ENCODE assay signal across 38 cellular contexts in the genomic region with DNA sequence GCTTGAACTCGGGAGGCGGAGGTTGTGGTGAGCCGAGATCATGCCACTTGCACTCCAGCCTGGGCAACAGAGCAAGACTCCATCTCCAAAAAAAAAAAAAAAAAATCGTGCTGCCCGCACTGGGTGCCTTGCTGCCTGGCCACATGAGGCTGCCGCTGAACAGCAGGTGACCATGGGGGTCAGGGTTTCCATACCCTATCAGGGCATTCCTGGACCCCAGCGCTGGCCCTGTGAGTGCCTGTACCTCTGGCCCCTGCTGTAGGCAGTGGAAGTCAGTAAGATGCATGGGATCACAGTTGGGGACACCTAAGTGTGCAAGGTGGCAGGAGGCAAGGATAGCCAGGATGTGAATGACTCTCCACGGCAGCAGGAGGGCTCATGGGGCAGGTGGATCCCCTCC. TPM values are rescaled to one million over a fixed set of nuclear protein-coding genes. Genes with fewer than 3 reads are reported as not detected.
"Had no signal": no experiment of that assay in that cellular context is flagged by ENCODE, and none has a peak within 500 bp of the region (broad histone marks: within the 10 kb centered on the region; RNA-seq: fewer than 3 reads in every experiment).

No MANE protein-coding gene starts in this region.

- H3K36me3 ChIP-seq: adrenal gland, brain microvascular endothelial cell, breast epithelium had no signal

- H3K27me3 ChIP-seq: adrenal gland, body of pancreas, brain microvascular endothelial cell, breast epithelium had no signal

- H3K9me3 Mint-ChIP-seq: activated B cell treated with CpG ODN at 0.5 μM for 24 hours; activated CD4-positive, alpha-beta memory T cell treated with anti-CD3 and anti-CD28 coated beads for 36 hours; activated CD8-positive, alpha-beta T cell treated with anti-CD3 and anti-CD28 coated beads for 36 hours; activated naive CD4-positive, alpha-beta T cell treated with anti-CD3 and anti-CD28 coated beads for 36 hours; activated T-cell treated with anti-CD3 and anti-CD28 coated beads, Interleukin-2, amount 50 U/mL, for 4 hours had no signal

- DNase-seq: activated B cell treated with CpG ODN at 0.5 μM for 24 hours; activated CD4-positive, alpha-beta memory T cell treated with anti-CD3 and anti-CD28 coated beads for 36 hours; activated CD4-positive, alpha-beta T cell treated with anti-CD3 and anti-CD28 coated beads for 4 hours; activated CD4-positive, alpha-beta T cell treated with anti-CD3 and anti-CD28 coated beads, Interleukin-2, amount 10 ng/mL, durations not matched to agents 24 days and 14 days; activated CD4-positive, alpha-beta T cell treated with anti-CD3 and anti-CD28 coated beads, Interleukin-2, amount 50 U/mL, for 1 hour; activated CD4-positive, alpha-beta T cell treated with anti-CD3 and anti-CD28 coated beads, Interleukin-2, amount 50 U/mL, for 4 hours; activated CD4-positive, CD25-positive, alpha-beta regulatory T cell treated with anti-CD3 and anti-CD28 coated beads, Interleukin-2, amount 50 U/mL, for 72 hours; activated CD8-positive, alpha-beta memory T cell treated with anti-CD3 and anti-CD28 coated beads, Interleukin-2, amount 50 U/mL, for 4 hours; activated CD8-positive, alpha-beta T cell treated with anti-CD3 and anti-CD28 coated beads for 36 hours; activated effector memory CD4-positive, alpha-beta T cell treated with anti-CD3 and anti-CD28 coated beads, Interleukin-2, amount 50 U/mL, for 16 hours; activated gamma-delta T cell treated with Interleukin-2 at 50 U/mL for 16 hours; activated naive CD4-positive, alpha-beta T cell; activated naive CD4-positive, alpha-beta T cell treated with anti-CD3 and anti-CD28 coated beads for 36 hours; activated naive CD4-positive, alpha-beta T cell treated with anti-CD3 and anti-CD28 coated beads, Interleukin-2, amount 50 U/mL, for 16 hours; activated naive CD8-positive, alpha-beta T cell treated with anti-CD3 and anti-CD28 coated beads for 36 hours; activated T-cell treated with anti-CD3 and anti-CD28 coated beads for 4 hours; activated T-cell treated with anti-CD3 and anti-CD28 coated beads, Interleukin-2, amount 50 U/mL, for 1 hour; activated T-cell treated with anti-CD3 and anti-CD28 coated beads, Interleukin-2, amount 50 U/mL, for 4 hours; activated T-cell treated with anti-CD3 and anti-CD28 coated beads, Interleukin-2, amount 50 U/mL, for 72 hours; adrenal gland; amniotic stem cell; aorta; body of pancreas; brain microvascular endothelial cell; central memory CD4-positive, alpha-beta T cell; T-helper 2 cell; T-helper 9 cell had no signal

- H3K4me1 ChIP-seq: adrenal gland, body of pancreas, breast epithelium had no signal

- FAIRE-seq: astrocyte, TTC549 had no signal

- H3K4me3 ChIP-seq: adrenal gland, body of pancreas, breast epithelium had no signal

- H3K9me3 ChIP-seq: adrenal gland, body of pancreas, breast epithelium had no signal

- H3K4me3 Mint-ChIP-seq: activated B cell treated with CpG ODN at 0.5 μM for 24 hours; activated CD4-positive, alpha-beta memory T cell treated with anti-CD3 and anti-CD28 coated beads for 36 hours; activated CD4-positive, alpha-beta T cell treated with anti-CD3 and anti-CD28 coated beads, Interleukin-2, amount 10 ng/mL, durations not matched to agents 24 days and 14 days; activated CD8-positive, alpha-beta T cell treated with anti-CD3 and anti-CD28 coated beads for 36 hours; activated naive CD4-positive, alpha-beta T cell treated with anti-CD3 and anti-CD28 coated beads for 36 hours; activated naive CD8-positive, alpha-beta T cell treated with anti-CD3 and anti-CD28 coated beads for 36 hours; activated T-cell treated with anti-CD3 and anti-CD28 coated beads, Interleukin-2, amount 50 U/mL, for 4 hours; activated T-cell treated with anti-CD3 and anti-CD28 coated beads, Interleukin-2, amount 50 U/mL, for 72 hours; activated T-helper 1 cell treated with anti-CD3 and anti-CD28 coated beads, Interleukin-12 subunit alpha, Interleukin-12 subunit beta, Interleukin-2, Interleukin-4 antibody, amounts not matched to agents 30 ng/mL and 10 ng/mL and 1 ng/mL, durations not matched to agents 14 hours and 24 hours and 36 hours; activated T-helper 17 cell treated with anti-CD3 and anti-CD28 coated beads, Interleukin-2, amount 50 U/mL, for 72 hours; T-helper 1 cell treated with Interleukin-12 subunit alpha and Interleukin-12 subunit beta and Interleukin-4 antibody, amounts not matched to agents 30 μg/mL and 1 μg/mL, for 36 hours; T-helper 2 cell treated with Interferon-gamma antibody and Interleukin-4, amounts not matched to agents 5 μg/mL and 100 μg/mL, for 36 hours had no signal

- ATAC-seq: activated CD8-positive, alpha-beta T cell treated with anti-CD3 and anti-CD28 coated beads for 36 hours; activated naive CD4-positive, alpha-beta T cell treated with anti-CD3 and anti-CD28 coated beads, Interleukin-2, amount 50 U/mL, for 72 hours; activated T-cell treated with anti-CD3 and anti-CD28 coated beads, Interleukin-2, amount 50 U/mL, for 4 hours; activated T-cell treated with anti-CD3 and anti-CD28 coated beads, Interleukin-2, amount 50 U/mL, for 72 hours; activated T-helper 17 cell treated with anti-CD3 and anti-CD28 coated beads, Interleukin-2, amount 50 U/mL, for 72 hours; body of pancreas had no signal

- H3K27me3 Mint-ChIP-seq: activated B cell treated with CpG ODN at 0.5 μM for 24 hours; activated CD4-positive, alpha-beta memory T cell treated with anti-CD3 and anti-CD28 coated beads for 36 hours; activated CD4-positive, alpha-beta T cell treated with anti-CD3 and anti-CD28 coated beads, Interleukin-2, amount 10 ng/mL, durations not matched to agents 24 days and 14 days; activated CD8-positive, alpha-beta T cell treated with anti-CD3 and anti-CD28 coated beads for 36 hours; activated naive CD8-positive, alpha-beta T cell treated with anti-CD3 and anti-CD28 coated beads for 36 hours; activated T-helper 17 cell treated with anti-CD3 and anti-CD28 coated beads, Interleukin-2, amount 50 U/mL, for 72 hours had no signal

- H3K27ac Mint-ChIP-seq: activated B cell treated with CpG ODN at 0.5 μM for 24 hours; activated CD4-positive, alpha-beta memory T cell treated with anti-CD3 and anti-CD28 coated beads for 36 hours; activated CD4-positive, alpha-beta T cell treated with anti-CD3 and anti-CD28 coated beads, Interleukin-2, amount 10 ng/mL, durations not matched to agents 24 days and 14 days; activated CD8-positive, alpha-beta T cell treated with anti-CD3 and anti-CD28 coated beads for 36 hours; activated naive CD4-positive, alpha-beta T cell treated with anti-CD3 and anti-CD28 coated beads for 36 hours; activated naive CD4-positive, alpha-beta T cell treated with anti-CD3 and anti-CD28 coated beads, Interleukin-2, amount 50 U/mL, for 72 hours; activated naive CD8-positive, alpha-beta T cell treated with anti-CD3 and anti-CD28 coated beads for 36 hours; activated T-cell treated with anti-CD3 and anti-CD28 coated beads, Interleukin-2, amount 50 U/mL, for 72 hours; activated T-helper 1 cell treated with anti-CD3 and anti-CD28 coated beads, Interleukin-12 subunit alpha, Interleukin-12 subunit beta, Interleukin-2, Interleukin-4 antibody, amounts not matched to agents 30 ng/mL and 10 ng/mL and 1 ng/mL, durations not matched to agents 14 hours and 24 hours and 36 hours; activated T-helper 17 cell treated with anti-CD3 and anti-CD28 coated beads, Interleukin-2, amount 50 U/mL, for 72 hours; T-helper 2 cell treated with Interferon-gamma antibody and Interleukin-4, amounts not matched to agents 5 μg/mL and 100 μg/mL, for 36 hours had no signal

- H3K36me3 Mint-ChIP-seq: activated CD4-positive, alpha-beta memory T cell treated with anti-CD3 and anti-CD28 coated beads for 36 hours had no signal

- H3K27ac ChIP-seq: adrenal gland, body of pancreas, brain microvascular endothelial cell, breast epithelium, VCaP had no signal

RNA-seq across cellular contexts. Expression of a gene that starts 18.9 kb away (rescaled TPM):
- total RNA-seq: activated CD4-positive, alpha-beta T cell treated with anti-CD3 and anti-CD28 coated beads, Interleukin-2, amount 10 ng/mL, durations not matched to agents 24 days and 14 days; activated CD8-positive, alpha-beta T cell treated with anti-CD3 and anti-CD28 coated beads for 36 hours; activated T-cell treated with anti-CD3 and anti-CD28 coated beads, Interleukin-2, amount 50 U/mL, for 4 hours; adrenal gland; aorta; astrocyte; body of pancreas; breast epithelium; cardiac septum; cerebellum had no signal
- polyA plus RNA-seq: aorta had no signal
